1 cellular context compared by ENCODE assay signal in the genomic region with DNA sequence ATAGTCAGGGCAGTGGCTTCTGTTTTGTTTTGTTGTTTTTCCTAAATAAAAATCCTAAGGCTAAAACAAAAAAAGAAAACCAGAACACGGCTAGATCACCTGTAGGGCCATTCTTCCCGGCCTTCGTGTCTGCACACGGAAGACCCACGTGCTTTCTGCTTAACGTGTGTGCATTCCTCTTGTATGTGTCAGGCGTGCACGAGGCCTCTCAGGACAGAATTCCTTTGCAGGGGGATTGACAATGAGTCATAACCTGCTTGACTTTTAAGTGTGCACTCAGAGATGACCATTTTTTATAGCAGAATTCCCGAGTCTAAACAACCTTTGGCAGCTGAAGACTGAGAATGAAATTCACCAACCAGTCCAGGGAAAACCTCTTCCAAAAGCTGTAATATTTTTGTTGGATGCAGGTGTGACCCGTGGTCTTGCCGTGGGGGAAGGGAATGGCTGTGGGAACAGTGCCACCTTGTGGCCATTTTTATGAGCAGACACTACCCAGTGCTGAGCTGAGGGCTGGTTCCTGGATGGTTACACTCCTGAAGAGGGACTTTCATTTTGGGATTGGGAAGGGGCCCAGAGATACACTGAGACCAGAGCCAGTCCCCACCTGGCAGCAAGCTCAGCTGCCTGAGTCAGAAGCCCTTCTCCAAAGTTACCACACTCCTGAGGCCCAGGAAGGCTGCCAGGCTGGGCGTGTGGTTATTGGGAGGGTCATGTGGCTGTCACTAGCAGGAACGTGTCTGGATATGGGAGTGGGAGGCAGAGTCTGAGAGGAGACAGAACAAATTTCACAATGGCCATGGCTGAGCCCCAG.
TF ChIP-seq lines count a peak whose summit lies in the region.

No MANE protein-coding gene starts in this region.

TF ChIP-seq in HEK293, 187 proteins besides CTCF, POLR2A, EP300 and RAD21 (continued from another document and continues in another):
- TF ChIP-seq SP7 (tag by site-specific recombination; IDR thresholded peaks at IDR 0.05) (0 out of 2 replicates have a peak, but pooled peaks have one; percentile 41), ZNF777 (tag by site-specific recombination; IDR thresholded peaks at IDR 0.05; ENCODE audit: borderline replicate concordance) (no peak), ZNF626 (tag by site-specific recombination; IDR thresholded peaks at IDR 0.05) (no peak), GLIS1 (tag by site-specific recombination; IDR thresholded peaks at IDR 0.05) (peak; percentile 62), ZNF621 (tag by site-specific recombination; IDR thresholded peaks at IDR 0.05) (no peak), ZNF423 (tag by site-specific recombination; IDR thresholded peaks at IDR 0.05) (no peak), ZNF112 (tag by site-specific recombination; IDR thresholded peaks at IDR 0.05) (no peak), ZNF184 (tag by site-specific recombination; IDR thresholded peaks at IDR 0.05) (0 out of 2 replicates have a peak, but pooled peaks have one; percentile 9), ZNF394 (tag by site-specific recombination; IDR thresholded peaks at IDR 0.05; ENCODE audit: borderline replicate concordance) (peak; percentile 30; the same call in 1 of the 2 replicates), WT1 (tag by site-specific recombination; IDR thresholded peaks at IDR 0.05) (no peak), SCRT2 (tag by site-specific recombination; IDR thresholded peaks at IDR 0.05) (peak; percentile 54), SCRT1 (tag by site-specific recombination; IDR thresholded peaks at IDR 0.05; ENCODE audit: borderline replicate concordance) (no peak), BCL11A (tag by site-specific recombination; IDR thresholded peaks at IDR 0.05; ENCODE audit: low read depth) (peak; percentile 71; the same call in 1 of the 2 replicates), ZFP41 (tag by site-specific recombination; IDR thresholded peaks at IDR 0.05; ENCODE audit: borderline replicate concordance) (no peak), ZFP37 (tag by site-specific recombination; IDR thresholded peaks at IDR 0.05) (0 out of 2 replicates have a peak, but pooled peaks have one; percentile 50), ZNF664 (tag by site-specific recombination; IDR thresholded peaks at IDR 0.05) (no peak), SP3 (tag by site-specific recombination; IDR thresholded peaks at IDR 0.05) (0 out of 2 replicates have a peak, but pooled peaks have one; percentile 22), ZNF239 (tag by site-specific recombination; IDR thresholded peaks at IDR 0.05) (no peak), ZNF324 (tag by site-specific recombination; IDR thresholded peaks at IDR 0.05) (no peak), ZIC2 (tag by site-specific recombination; IDR thresholded peaks at IDR 0.05) (no peak), FEZF1 (tag by site-specific recombination; IDR thresholded peaks at IDR 0.05) (no peak), IKZF3 (tag by site-specific recombination; IDR thresholded peaks at IDR 0.05) (peak; percentile 47; the same call in 1 of the 2 replicates), ZNF2 (tag by site-specific recombination; IDR thresholded peaks at IDR 0.05) (0 out of 2 replicates have a peak, but pooled peaks have one; percentile 57), ZNF426 (tag by site-specific recombination; IDR thresholded peaks at IDR 0.05) (no peak), ZFP69B (tag by site-specific recombination; IDR thresholded peaks at IDR 0.05) (peak; percentile 28; the same call in 1 of the 2 replicates), HOXC10 (CRISPR knock-in tag; IDR thresholded peaks at IDR 0.05) (no peak), ZNF266 (tag by site-specific recombination; IDR thresholded peaks at IDR 0.05; ENCODE audit: low read depth) (no peak), RBAK (tag by site-specific recombination; IDR thresholded peaks at IDR 0.05) (no peak), ZXDB (tag by site-specific recombination; IDR thresholded peaks at IDR 0.05) (peak; percentile 40; the same call in 1 of the 2 replicates), ZNF169 (tag by site-specific recombination; IDR thresholded peaks at IDR 0.05) (no peak), ZEB2 (tag by site-specific recombination; IDR thresholded peaks at IDR 0.05) (peak; percentile 58), ZNF654 (tag by site-specific recombination; IDR thresholded peaks at IDR 0.05; ENCODE audit: low read depth) (peak; percentile 93), HOXA7 (CRISPR knock-in tag; IDR thresholded peaks at IDR 0.05; ENCODE audit: borderline replicate concordance) (no peak), ZNF214 (tag by site-specific recombination; IDR thresholded peaks at IDR 0.05; ENCODE audit: borderline replicate concordance) (no peak), GLI2 (tag by site-specific recombination; IDR thresholded peaks at IDR 0.05; ENCODE audit: borderline replicate concordance, low read depth) (no peak), ZNF747 (tag by site-specific recombination; IDR thresholded peaks at IDR 0.05) (no peak), HOXD13 (CRISPR knock-in tag; IDR thresholded peaks at IDR 0.05; ENCODE audit: borderline replicate concordance) (0 out of 2 replicates have a peak, but pooled peaks have one; percentile 31), ZBTB7A (tag by site-specific recombination; IDR thresholded peaks at IDR 0.05; ENCODE audit: low read depth) (no peak), ZNF121 (tag by site-specific recombination; IDR thresholded peaks at IDR 0.05) (no peak), BCL11B (tag by site-specific recombination; IDR thresholded peaks at IDR 0.05; ENCODE audit: low read depth) (no peak), ZNF624 (tag by site-specific recombination; IDR thresholded peaks at IDR 0.05) (no peak), ZNF202 (tag by site-specific recombination; IDR thresholded peaks at IDR 0.05; ENCODE audit: borderline replicate concordance) (no peak), ZNF768 (tag by site-specific recombination; IDR thresholded peaks at IDR 0.05) (no peak), ZNF629 (tag by site-specific recombination; IDR thresholded peaks at IDR 0.05) (peak; percentile 41; the same call in 1 of the 2 replicates), ZNF335 (tag by site-specific recombination; conservative IDR thresholded peaks at IDR 0.05) (peak; percentile 62), ZBTB1 (tag by site-specific recombination; IDR thresholded peaks at IDR 0.05) (no peak)
- TF ChIP-seq, protein P1, sequence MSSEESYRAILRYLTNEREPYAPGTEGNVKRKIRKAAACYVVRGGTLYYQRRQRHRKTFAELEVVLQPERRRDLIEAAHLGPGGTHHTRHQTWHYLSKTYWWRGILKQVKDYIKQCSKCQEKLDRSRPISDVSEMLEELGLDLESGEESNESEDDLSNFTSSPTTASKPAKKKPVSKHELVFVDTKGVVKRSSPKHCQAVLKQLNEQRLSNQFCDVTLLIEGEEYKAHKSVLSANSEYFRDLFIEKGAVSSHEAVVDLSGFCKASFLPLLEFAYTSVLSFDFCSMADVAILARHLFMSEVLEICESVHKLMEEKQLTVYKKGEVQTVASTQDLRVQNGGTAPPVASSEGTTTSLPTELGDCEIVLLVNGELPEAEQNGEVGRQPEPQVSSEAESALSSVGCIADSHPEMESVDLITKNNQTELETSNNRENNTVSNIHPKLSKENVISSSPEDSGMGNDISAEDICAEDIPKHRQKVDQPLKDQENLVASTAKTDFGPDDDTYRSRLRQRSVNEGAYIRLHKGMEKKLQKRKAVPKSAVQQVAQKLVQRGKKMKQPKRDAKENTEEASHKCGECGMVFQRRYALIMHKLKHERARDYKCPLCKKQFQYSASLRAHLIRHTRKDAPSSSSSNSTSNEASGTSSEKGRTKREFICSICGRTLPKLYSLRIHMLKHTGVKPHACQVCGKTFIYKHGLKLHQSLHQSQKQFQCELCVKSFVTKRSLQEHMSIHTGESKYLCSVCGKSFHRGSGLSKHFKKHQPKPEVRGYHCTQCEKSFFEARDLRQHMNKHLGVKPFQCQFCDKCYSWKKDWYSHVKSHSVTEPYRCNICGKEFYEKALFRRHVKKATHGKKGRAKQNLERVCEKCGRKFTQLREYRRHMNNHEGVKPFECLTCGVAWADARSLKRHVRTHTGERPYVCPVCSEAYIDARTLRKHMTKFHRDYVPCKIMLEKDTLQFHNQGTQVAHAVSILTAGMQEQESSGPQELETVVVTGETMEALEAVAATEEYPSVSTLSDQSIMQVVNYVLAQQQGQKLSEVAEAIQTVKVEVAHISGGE (tag by site-specific recombination; conservative IDR thresholded peaks at IDR 0.05; ENCODE audit: low read depth): no peak
- TF ChIP-seq, protein P2, sequence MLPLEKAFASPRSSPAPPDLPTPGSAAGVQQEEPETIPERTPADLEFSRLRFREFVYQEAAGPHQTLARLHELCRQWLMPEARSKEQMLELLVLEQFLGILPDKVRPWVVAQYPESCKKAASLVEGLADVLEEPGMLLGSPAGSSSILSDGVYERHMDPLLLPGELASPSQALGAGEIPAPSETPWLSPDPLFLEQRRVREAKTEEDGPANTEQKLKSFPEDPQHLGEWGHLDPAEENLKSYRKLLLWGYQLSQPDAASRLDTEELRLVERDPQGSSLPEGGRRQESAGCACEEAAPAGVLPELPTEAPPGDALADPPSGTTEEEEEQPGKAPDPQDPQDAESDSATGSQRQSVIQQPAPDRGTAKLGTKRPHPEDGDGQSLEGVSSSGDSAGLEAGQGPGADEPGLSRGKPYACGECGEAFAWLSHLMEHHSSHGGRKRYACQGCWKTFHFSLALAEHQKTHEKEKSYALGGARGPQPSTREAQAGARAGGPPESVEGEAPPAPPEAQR (tag by site-specific recombination; IDR thresholded peaks at IDR 0.05): no peak
- TF ChIP-seq, protein P3, sequence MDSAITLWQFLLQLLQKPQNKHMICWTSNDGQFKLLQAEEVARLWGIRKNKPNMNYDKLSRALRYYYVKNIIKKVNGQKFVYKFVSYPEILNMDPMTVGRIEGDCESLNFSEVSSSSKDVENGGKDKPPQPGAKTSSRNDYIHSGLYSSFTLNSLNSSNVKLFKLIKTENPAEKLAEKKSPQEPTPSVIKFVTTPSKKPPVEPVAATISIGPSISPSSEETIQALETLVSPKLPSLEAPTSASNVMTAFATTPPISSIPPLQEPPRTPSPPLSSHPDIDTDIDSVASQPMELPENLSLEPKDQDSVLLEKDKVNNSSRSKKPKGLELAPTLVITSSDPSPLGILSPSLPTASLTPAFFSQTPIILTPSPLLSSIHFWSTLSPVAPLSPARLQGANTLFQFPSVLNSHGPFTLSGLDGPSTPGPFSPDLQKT (IDR thresholded peaks at IDR 0.05; ENCODE audit: borderline replicate concordance, low read depth, low read length): no peak
- TF ChIP-seq, protein P4, sequence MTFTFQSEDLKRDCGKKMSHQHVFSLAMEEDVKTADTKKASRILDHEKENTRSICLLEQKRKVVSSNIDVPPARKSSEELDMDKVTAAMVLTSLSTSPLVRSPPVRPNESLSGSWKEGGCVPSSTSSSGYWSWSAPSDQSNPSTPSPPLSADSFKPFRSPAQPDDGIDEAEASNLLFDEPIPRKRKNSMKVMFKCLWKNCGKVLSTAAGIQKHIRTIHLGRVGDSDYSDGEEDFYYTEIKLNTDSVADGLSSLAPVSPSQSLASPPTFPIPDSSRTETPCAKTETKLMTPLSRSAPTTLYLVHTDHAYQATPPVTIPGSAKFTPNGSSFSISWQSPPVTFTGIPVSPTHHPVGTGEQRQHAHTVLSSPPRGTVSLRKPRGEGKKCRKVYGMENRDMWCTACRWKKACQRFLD (tag by site-specific recombination; IDR thresholded peaks at IDR 0.05): no peak
- TF ChIP-seq, protein P5, sequence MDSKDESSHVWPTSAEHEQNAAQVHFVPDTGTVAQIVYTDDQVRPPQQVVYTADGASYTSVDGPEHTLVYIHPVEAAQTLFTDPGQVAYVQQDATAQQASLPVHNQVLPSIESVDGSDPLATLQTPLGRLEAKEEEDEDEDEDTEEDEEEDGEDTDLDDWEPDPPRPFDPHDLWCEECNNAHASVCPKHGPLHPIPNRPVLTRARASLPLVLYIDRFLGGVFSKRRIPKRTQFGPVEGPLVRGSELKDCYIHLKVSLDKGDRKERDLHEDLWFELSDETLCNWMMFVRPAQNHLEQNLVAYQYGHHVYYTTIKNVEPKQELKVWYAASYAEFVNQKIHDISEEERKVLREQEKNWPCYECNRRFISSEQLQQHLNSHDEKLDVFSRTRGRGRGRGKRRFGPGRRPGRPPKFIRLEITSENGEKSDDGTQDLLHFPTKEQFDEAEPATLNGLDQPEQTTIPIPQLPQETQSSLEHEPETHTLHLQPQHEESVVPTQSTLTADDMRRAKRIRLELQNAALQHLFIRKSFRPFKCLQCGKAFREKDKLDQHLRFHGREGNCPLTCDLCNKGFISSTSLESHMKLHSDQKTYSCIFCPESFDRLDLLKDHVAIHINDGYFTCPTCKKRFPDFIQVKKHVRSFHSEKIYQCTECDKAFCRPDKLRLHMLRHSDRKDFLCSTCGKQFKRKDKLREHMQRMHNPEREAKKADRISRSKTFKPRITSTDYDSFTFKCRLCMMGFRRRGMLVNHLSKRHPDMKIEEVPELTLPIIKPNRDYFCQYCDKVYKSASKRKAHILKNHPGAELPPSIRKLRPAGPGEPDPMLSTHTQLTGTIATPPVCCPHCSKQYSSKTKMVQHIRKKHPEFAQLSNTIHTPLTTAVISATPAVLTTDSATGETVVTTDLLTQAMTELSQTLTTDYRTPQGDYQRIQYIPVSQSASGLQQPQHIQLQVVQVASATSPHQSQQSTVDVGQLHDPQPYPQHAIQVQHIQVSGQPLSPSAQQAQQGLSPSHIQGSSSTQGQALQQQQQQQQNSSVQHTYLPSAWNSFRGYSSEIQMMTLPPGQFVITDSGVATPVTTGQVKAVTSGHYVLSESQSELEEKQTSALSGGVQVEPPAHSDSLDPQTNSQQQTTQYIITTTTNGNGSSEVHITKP (tag by site-specific recombination; IDR thresholded peaks at IDR 0.05): peak; percentile 43; the same call in 1 of the 2 replicates
- TF ChIP-seq, protein P6, sequence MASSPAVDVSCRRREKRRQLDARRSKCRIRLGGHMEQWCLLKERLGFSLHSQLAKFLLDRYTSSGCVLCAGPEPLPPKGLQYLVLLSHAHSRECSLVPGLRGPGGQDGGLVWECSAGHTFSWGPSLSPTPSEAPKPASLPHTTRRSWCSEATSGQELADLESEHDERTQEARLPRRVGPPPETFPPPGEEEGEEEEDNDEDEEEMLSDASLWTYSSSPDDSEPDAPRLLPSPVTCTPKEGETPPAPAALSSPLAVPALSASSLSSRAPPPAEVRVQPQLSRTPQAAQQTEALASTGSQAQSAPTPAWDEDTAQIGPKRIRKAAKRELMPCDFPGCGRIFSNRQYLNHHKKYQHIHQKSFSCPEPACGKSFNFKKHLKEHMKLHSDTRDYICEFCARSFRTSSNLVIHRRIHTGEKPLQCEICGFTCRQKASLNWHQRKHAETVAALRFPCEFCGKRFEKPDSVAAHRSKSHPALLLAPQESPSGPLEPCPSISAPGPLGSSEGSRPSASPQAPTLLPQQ (tag by site-specific recombination; IDR thresholded peaks at IDR 0.05): 0 out of 2 replicates have a peak, but pooled peaks have one; percentile 52
- TF ChIP-seq, protein P7, sequence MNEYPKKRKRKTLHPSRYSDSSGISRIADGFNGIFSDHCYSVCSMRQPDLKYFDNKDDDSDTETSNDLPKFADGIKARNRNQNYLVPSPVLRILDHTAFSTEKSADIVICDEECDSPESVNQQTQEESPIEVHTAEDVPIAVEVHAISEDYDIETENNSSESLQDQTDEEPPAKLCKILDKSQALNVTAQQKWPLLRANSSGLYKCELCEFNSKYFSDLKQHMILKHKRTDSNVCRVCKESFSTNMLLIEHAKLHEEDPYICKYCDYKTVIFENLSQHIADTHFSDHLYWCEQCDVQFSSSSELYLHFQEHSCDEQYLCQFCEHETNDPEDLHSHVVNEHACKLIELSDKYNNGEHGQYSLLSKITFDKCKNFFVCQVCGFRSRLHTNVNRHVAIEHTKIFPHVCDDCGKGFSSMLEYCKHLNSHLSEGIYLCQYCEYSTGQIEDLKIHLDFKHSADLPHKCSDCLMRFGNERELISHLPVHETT (tag by site-specific recombination; IDR thresholded peaks at IDR 0.05): peak; percentile 56; the same call in 1 of the 2 replicates
